10 cellular contexts compared by ENCODE assay signal in the genomic region with DNA sequence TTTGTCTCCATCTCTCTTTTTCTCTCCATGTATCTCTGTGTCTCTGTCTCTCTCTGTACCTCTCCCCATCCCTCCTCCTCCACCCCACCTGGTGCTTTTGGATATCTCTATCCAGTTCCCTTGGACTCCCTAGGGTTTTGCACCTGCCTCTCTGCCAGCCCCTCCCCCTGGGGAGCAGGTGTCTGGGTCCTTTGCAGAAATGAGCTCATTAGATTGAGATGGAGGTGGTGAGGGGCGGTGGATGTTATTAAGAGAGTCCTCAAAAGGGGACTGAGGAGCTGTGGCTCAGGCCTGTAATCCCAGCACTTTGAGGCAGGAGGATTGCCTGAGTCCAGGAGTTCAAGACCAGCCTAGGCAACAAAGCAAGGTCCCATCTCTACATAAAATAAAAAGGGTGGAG. TPM values are rescaled to one million over a fixed set of nuclear protein-coding genes. Genes with fewer than 3 reads are reported as not detected.
A peak's percentile ranks its signal among the peaks of the same experiment; 100 is the strongest.
DNase-seq lines count a peak whose midpoint lies in the region; ATAC-seq, FAIRE-seq and TF ChIP-seq lines count a peak whose summit lies in the region.
"Had no signal": no experiment of that assay in that cellular context is flagged by ENCODE, and none has a peak within 500 bp of the region (broad histone marks: within the 10 kb centered on the region; RNA-seq: fewer than 3 reads in every experiment).

No MANE protein-coding gene starts in this region.

- no peak overlapping the region for H3K4me3 ChIP-seq in astrocyte (ENCODE audit: insufficient read depth, low read depth, low read length)
- no peak overlapping the region for H3K4me3 ChIP-seq in tibial nerve

- peak overlapping the region; percentile 76 for H3K4me3 Mint-ChIP-seq in activated naive CD4-positive, alpha-beta T cell treated with anti-CD3 and anti-CD28 coated beads for 36 hours
- H3K4me3 Mint-ChIP-seq in astrocyte (ENCODE audit: unreplicated experiment) = peak overlapping the region; percentile 14

- H2AFZ ChIP-seq in astrocyte (ENCODE audit: low read depth, low read length) = no peak overlapping the region

- H3K4me2 ChIP-seq in astrocyte (ENCODE audit: low read length) = no peak overlapping the region

- H3K4me1 ChIP-seq in astrocyte (ENCODE audit: insufficient read depth, low read length) = peaks cover 39% of the 10 kb centered on the region
- H3K4me1 ChIP-seq in tibial nerve = peaks cover 0 to 50% (median 28%) of the 10 kb centered on the region in 4 donors
- H3K4me1 ChIP-seq: BE2C had no signal

- no peak for TF ChIP-seq EP300 in tibial nerve (IDR thresholded peaks at IDR 0.05)

- H3K27ac ChIP-seq in astrocyte (ENCODE audit: low read depth, low read length) (no peak overlapping the region), tibial nerve (peak overlapping the region in 3 of 4 donors; percentile 1 to 78 (median 43))

- TF ChIP-seq CTCF in astrocyte (IDR thresholded peaks at IDR 0.05; ENCODE audit: insufficient read depth, low read depth, low read length) (no peak), tibial nerve (IDR thresholded peaks at IDR 0.05) (no peak)

- TF ChIP-seq POLR2A in tibial nerve (IDR thresholded peaks at IDR 0.05) = no peak

- H3K9me3 ChIP-seq in astrocyte (ENCODE audit: insufficient read depth, low read depth, low read length) = no peaks in the 10 kb centered on the region
- no peaks in the 10 kb centered on the region for H3K9me3 ChIP-seq in tibial nerve
- H3K9me3 ChIP-seq: BE2C had no signal

- 80 to 90% methylated on average over 1 of the region's 1 CpG for WGBS in tibial nerve, 2 donors

- H3K9me3 Mint-ChIP-seq in activated naive CD4-positive, alpha-beta T cell treated with anti-CD3 and anti-CD28 coated beads for 36 hours = no peaks in the 10 kb centered on the region
- peaks cover 2% of the 10 kb centered on the region for H3K9me3 Mint-ChIP-seq in astrocyte (ENCODE audit: unreplicated experiment)

- H3K36me3 ChIP-seq in astrocyte (ENCODE audit: insufficient read depth, low read length) (no peaks in the 10 kb centered on the region), tibial nerve (no peaks in the 10 kb centered on the region)
- H3K36me3 ChIP-seq: BE2C had no signal

- no peaks in the 10 kb centered on the region for H4K20me1 ChIP-seq in astrocyte (ENCODE audit: insufficient read depth, low read length)

- H3K27me3 ChIP-seq in astrocyte (ENCODE audit: insufficient read depth, low read length) = no peaks in the 10 kb centered on the region
- H3K27me3 ChIP-seq in tibial nerve = peaks cover 0 to 18% of the 10 kb centered on the region in 2 donors

- peaks cover 46% of the 10 kb centered on the region for H3K36me3 Mint-ChIP-seq in activated naive CD4-positive, alpha-beta T cell treated with anti-CD3 and anti-CD28 coated beads for 36 hours (ENCODE audit: low read depth)
- H3K36me3 Mint-ChIP-seq in astrocyte (ENCODE audit: low read depth, unreplicated experiment) = peaks cover 2% of the 10 kb centered on the region

- peak overlapping the region; percentile 94 for H3K27ac Mint-ChIP-seq in activated naive CD4-positive, alpha-beta T cell treated with anti-CD3 and anti-CD28 coated beads for 36 hours
- no peak overlapping the region for H3K27ac Mint-ChIP-seq in astrocyte (ENCODE audit: unreplicated experiment)

- no peak overlapping the region for H3K9ac ChIP-seq in astrocyte (ENCODE audit: low read length)

- peak; percentile 25 for DNase-seq in activated naive CD4-positive, alpha-beta T cell treated with anti-CD3 and anti-CD28 coated beads for 36 hours
- DNase-seq in activated naive CD4-positive, alpha-beta T cell treated with anti-CD3 and anti-CD28 coated beads, Interleukin-2, amount 50 U/mL, for 16 hours = no peak
- DNase-seq in NCI-H345 treated with DMSO at 0.1 percent for 48 hours (lab: John Stamatoyannopoulos, UW; ENCODE audit: unreplicated experiment) = peak; percentile 85
- no peak for DNase-seq in astrocyte (ENCODE audit: low read depth)
- DNase-seq in tibial nerve (ENCODE audit: low spot score in 2 of 2) = no peak
- no peak for DNase-seq in AML-193 (lab: John Stamatoyannopoulos, UW)
- DNase-seq in GOT3 (lab: John Stamatoyannopoulos, UW) = no peak
- DNase-seq: BE2C; stimulated activated CD4-positive, alpha-beta T cell treated with anti-CD3 and anti-CD28 coated beads, Interleukin-1b, Interleukin-23, amount 100 ng/mL, for 48 hours had no signal

- H3K27me3 Mint-ChIP-seq in activated naive CD4-positive, alpha-beta T cell treated with anti-CD3 and anti-CD28 coated beads for 36 hours (ENCODE audit: low read depth) = no peaks in the 10 kb centered on the region
- H3K27me3 Mint-ChIP-seq in astrocyte (ENCODE audit: low read depth, unreplicated experiment) = peaks cover 17% of the 10 kb centered on the region

- intact Hi-C loops in activated naive CD4-positive, alpha-beta T cell treated with anti-CD3 and anti-CD28 coated beads for 36 hours (cut with micrococcal nuclease) = no loop called here

- peaks cover 11% of the 10 kb centered on the region for H3K79me2 ChIP-seq in astrocyte (ENCODE audit: insufficient read depth, low read length)

- CTCF ChIA-PET in activated naive CD4-positive, alpha-beta T cell treated with anti-CD3 and anti-CD28 coated beads for 36 hours (lab: Charles Lee) = interaction anchor here (0.8 to 7.7 kb wide), 6 partner anchors 13 to 184 kb away, joined by 3 to 113 read pairs (median 9); no protein-coding TSS in a partner anchor

- FAIRE-seq in astrocyte (lab: Jason Lieb, UNC) = no peak

- ATAC-seq in HG02852 (IDR thresholded peaks at IDR 0.05; ENCODE audit: unreplicated experiment) = no peak

- peaks cover 70% of the 10 kb centered on the region for H3K4me1 Mint-ChIP-seq in activated naive CD4-positive, alpha-beta T cell treated with anti-CD3 and anti-CD28 coated beads for 36 hours (ENCODE audit: low read depth)
- H3K4me1 Mint-ChIP-seq in astrocyte (ENCODE audit: low read depth, unreplicated experiment) = peaks cover 40% of the 10 kb centered on the region

RNA-seq across cellular contexts. Expression of gene KCNN4, which starts 2.1 kb away (rescaled TPM):
- 10 to 100 TPM; 68.4 to 73.7 TPM for total RNA-seq in activated naive CD4-positive, alpha-beta T cell treated with anti-CD3 and anti-CD28 coated beads for 36 hours
- total RNA-seq in astrocyte (2.6 and 3.6 TPM in 2 replicates), tibial nerve (10 to 100 TPM in 1 of 4 donors, 1 to 10 TPM in 3; 4.6 to 18.3 (median 6.8) TPM)

RNA-seq across cellular contexts. Expression of gene LYPD5, which starts 23.6 kb away (rescaled TPM):
- 1 to 10 TPM; 1.3 to 2.0 TPM for total RNA-seq in activated naive CD4-positive, alpha-beta T cell treated with anti-CD3 and anti-CD28 coated beads for 36 hours
- total RNA-seq in astrocyte (not detected in 2 replicates), tibial nerve (1 to 10 TPM in 1 of 4 donors, under 1 TPM in 3; 0.39 to 2.1 (median 0.53) TPM)

RNA-seq across cellular contexts. Expression of gene SMG9, which starts 23.9 kb away (rescaled TPM):
- total RNA-seq in activated naive CD4-positive, alpha-beta T cell treated with anti-CD3 and anti-CD28 coated beads for 36 hours = 100 to 1,000 TPM; 103 to 111 TPM
- total RNA-seq in astrocyte (35.0 and 37.0 TPM in 2 replicates), tibial nerve (10 to 100 TPM; 14.6 to 49.8 (median 28.0) TPM)

RNA-seq across cellular contexts. Expression of gene ZNF283, which starts 48.5 kb away (rescaled TPM):
- total RNA-seq in activated naive CD4-positive, alpha-beta T cell treated with anti-CD3 and anti-CD28 coated beads for 36 hours = 1 to 10 TPM; 6.8 to 7.7 TPM
- total RNA-seq in astrocyte (10.1 and 11.9 TPM in 2 replicates), tibial nerve (10 to 100 TPM in 2 of 4 donors, 1 to 10 TPM in 2; 4.2 to 12.3 (median 10.4) TPM)

Comparison
In these comparisons a context has a peak if more than half of its experiments do, and no peak if none do; other contexts are left out.
1. DNase-seq: peak in activated naive CD4-positive, alpha-beta T cell treated with anti-CD3 and anti-CD28 coated beads for 36 hours (single experiment) and NCI-H345 treated with DMSO at 0.1 percent for 48 hours (single experiment); none in activated naive CD4-positive, alpha-beta T cell treated with anti-CD3 and anti-CD28 coated beads, Interleukin-2, amount 50 U/mL, for 16 hours (single experiment), astrocyte (single experiment), tibial nerve (0 of 2), AML-193 (0 of 2) and GOT3 (single experiment).